In the genomic region with DNA sequence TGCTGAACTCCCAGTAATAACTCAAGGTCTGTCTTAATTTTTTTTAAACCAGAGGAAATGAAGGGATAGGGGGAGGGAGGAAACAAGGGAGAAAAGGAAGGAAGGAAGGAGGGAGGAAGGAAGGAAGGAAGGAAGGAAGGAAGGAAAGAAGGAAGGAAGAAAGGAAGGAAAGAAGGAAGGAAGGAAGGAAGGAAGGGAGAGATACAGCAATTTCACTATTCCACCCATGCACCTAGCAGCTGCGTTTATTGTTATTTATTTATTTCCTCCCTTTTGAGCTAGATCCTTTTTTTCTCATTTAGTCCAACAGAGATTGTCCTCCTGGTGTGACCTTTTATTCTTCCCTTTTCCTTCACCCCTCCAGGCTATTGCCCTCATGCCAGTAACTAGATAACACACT, we compare ENCODE assay signal across 11 cellular contexts.
"Had no signal": no experiment of that assay in that cellular context is flagged by ENCODE, and none has a peak within 500 bp of the region (broad histone marks: within the 10 kb centered on the region; RNA-seq: fewer than 3 reads in every experiment).

No MANE protein-coding gene starts in this region.

- H3K9ac ChIP-seq: GM23248 had no signal

- FAIRE-seq: H1, H54 had no signal

- H3K27ac Mint-ChIP-seq: GM23338, H9, HFFc6 had no signal

- H3K4me3 Mint-ChIP-seq: GM23338, H9, HFFc6 had no signal

- H3K27ac ChIP-seq: GM23248 had no signal

- H3K9me3 Mint-ChIP-seq: GM23338, H9 had no signal

- H3K9me3 ChIP-seq: HAP-1 had no signal

- H3K4me1 ChIP-seq: HAP-1 had no signal

- ATAC-seq: GM23338, HCT116 had no signal

- H3K36me3 ChIP-seq: HAP-1 had no signal

- H3K4me3 ChIP-seq: GM23248, GM23338, HAP-1 had no signal

- H2AFZ ChIP-seq: GM23248, GM23338 had no signal

- H3K4me2 ChIP-seq: GM23338 had no signal

- DNase-seq: GM23248, GOT3, H7, H9, HCEC 1CT, HFFc6 had no signal
